Comparison of ENCODE assay signal across 17 cellular contexts in the genomic region with DNA sequence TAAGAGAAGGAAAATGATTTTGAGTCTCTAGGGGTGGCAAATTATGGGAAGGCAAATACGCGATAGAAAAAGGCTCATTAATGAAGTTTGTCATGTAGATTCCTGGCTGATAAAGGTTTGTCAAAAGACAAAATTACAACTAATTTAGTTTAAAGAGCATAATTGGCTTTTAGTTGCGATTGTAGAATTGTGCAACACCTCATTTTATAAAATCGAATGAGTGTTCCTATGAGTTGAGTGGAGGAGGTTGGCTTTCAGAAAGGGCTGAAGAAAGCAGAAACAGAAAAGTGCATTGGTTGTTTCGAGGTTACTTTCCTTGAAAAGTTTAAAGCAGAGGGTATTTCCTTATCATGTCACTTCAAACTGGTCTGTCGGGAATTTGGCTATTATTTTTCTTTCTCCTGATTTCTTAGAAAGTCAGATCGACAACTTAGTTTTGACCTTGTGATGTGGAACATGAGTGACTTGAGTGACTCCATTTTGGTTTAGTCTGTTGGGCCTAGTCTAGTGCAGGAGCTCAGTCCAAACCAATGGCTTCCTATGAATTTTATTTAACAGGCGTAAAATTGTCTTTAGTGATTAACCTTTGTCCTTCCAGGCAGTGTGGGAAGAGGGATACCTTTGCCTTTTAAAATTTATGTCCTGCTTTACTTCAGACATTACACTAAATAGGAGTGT. TPM values are rescaled to one million over a fixed set of nuclear protein-coding genes. Genes with fewer than 3 reads are reported as not detected.
DNase-seq lines count a peak whose midpoint lies in the region; ATAC-seq and TF ChIP-seq lines count a peak whose summit lies in the region.
"Had no signal": no experiment of that assay in that cellular context is flagged by ENCODE, and none has a peak within 500 bp of the region (broad histone marks: within the 10 kb centered on the region; RNA-seq: fewer than 3 reads in every experiment).

No MANE protein-coding gene starts in this region.

- no peaks in the 10 kb centered on the region for H3K27me3 Mint-ChIP-seq in CD4-positive, alpha-beta T cell
- no peaks in the 10 kb centered on the region for H3K27me3 Mint-ChIP-seq in natural killer cell treated with Interleukin-12 subunit alpha and Interleukin-12 subunit beta and Interleukin-15 and Interleukin-18, amount 100 ng/mL, for 72 hours

- no peaks in the 10 kb centered on the region for H3K27me3 ChIP-seq in CD4-positive, alpha-beta T cell (ENCODE audit: control insufficient read depth, insufficient read depth, low read length)
- no peaks in the 10 kb centered on the region for H3K27me3 ChIP-seq in Panc1 (ENCODE audit: control insufficient read depth, insufficient read depth, low read length)

- H3K9me3 ChIP-seq in CD4-positive, alpha-beta T cell (ENCODE audit: control insufficient read depth, low read length), result no peaks in the 10 kb centered on the region
- no peaks in the 10 kb centered on the region for H3K9me3 ChIP-seq in Panc1 (ENCODE audit: control insufficient read depth, insufficient read depth, low read depth, low read length)
- H3K9me3 ChIP-seq: HAP-1 had no signal

- no peak overlapping the region for H3K27ac ChIP-seq in CD4-positive, alpha-beta T cell (ENCODE audit: low read depth, low read length)
- no peak overlapping the region for H3K27ac ChIP-seq in Panc1 (ENCODE audit: low read length)

- H3K27ac Mint-ChIP-seq in CD4-positive, alpha-beta T cell, result no peak overlapping the region
- no peak overlapping the region for H3K27ac Mint-ChIP-seq in natural killer cell treated with Interleukin-12 subunit alpha and Interleukin-12 subunit beta and Interleukin-15 and Interleukin-18, amount 100 ng/mL, for 72 hours

- peak overlapping the region; percentile 56 for H3K4me3 Mint-ChIP-seq in CD4-positive, alpha-beta T cell
- peak overlapping the region; percentile 38 for H3K4me3 Mint-ChIP-seq in natural killer cell treated with Interleukin-12 subunit alpha and Interleukin-12 subunit beta and Interleukin-15 and Interleukin-18, amount 100 ng/mL, for 72 hours

- peak; percentile 10 for DNase-seq in NOMO-1 treated with DMSO at 0.1 percent for 48 hours (lab: John Stamatoyannopoulos, UW; ENCODE audit: unreplicated experiment)
- DNase-seq in NOMO-1 treated with dmso at 0.1 percent for 144 hours (lab: John Stamatoyannopoulos, UW; ENCODE audit: unreplicated experiment), result no peak
- no peak for DNase-seq in CD4-positive, alpha-beta T cell
- DNase-seq in Panc1 (ENCODE audit: low read depth, low spot score), result no peak
- DNase-seq in natural killer cell treated with Interleukin-12 subunit alpha and Interleukin-12 subunit beta and Interleukin-15 and Interleukin-18, amount 100 ng/mL, for 72 hours (ENCODE audit: low spot score), result no peak
- DNase-seq in DMS53 treated with DMSO at 0.1 percent for 48 hours (lab: John Stamatoyannopoulos, UW; ENCODE audit: unreplicated experiment), result no peak
- DNase-seq: 8988T, C1 segment of cervical spinal cord, COR-L47, NCI-H1092 treated with DMSO at 0.1 percent for 48 hours, NCI-H187 treated with DMSO at 0.1 percent for 48 hours, NCI-H446 treated with DMSO at 0.1 percent for 48 hours, NCI-H748 treated with DMSO at 0.1 percent for 48 hours, SHP77 had no signal

- CTCF ChIA-PET in CD4-positive, alpha-beta T cell (lab: Charles Lee), result interaction anchor here (0.6 to 0.8 kb wide), 2 partner anchors 8 to 342 kb away, joined by 3 to 4 read pairs; no protein-coding TSS in a partner anchor
- CTCF ChIA-PET in Panc1 (lab: Charles Lee), result no interaction called here

- 0 out of 2 replicates have a peak, but pooled peaks cover 5% of the 10 kb centered on the region for H3K4me1 ChIP-seq in Panc1 (ENCODE audit: control insufficient read depth, insufficient read depth, low read length)
- H3K4me1 ChIP-seq: HAP-1 had no signal

- in situ Hi-C loops in Panc1 (cut with HindIII; ENCODE audit: low pct_unique_long_range_greater_than_20kb, low sequenced_read_pairs), result no loop called here

- H3K36me3 ChIP-seq in Panc1 (ENCODE audit: control insufficient read depth, insufficient read depth, low read length), result no peaks in the 10 kb centered on the region

- peaks cover 2% of the 10 kb centered on the region for H3K9me3 Mint-ChIP-seq in CD4-positive, alpha-beta T cell
- no peaks in the 10 kb centered on the region for H3K9me3 Mint-ChIP-seq in natural killer cell treated with Interleukin-12 subunit alpha and Interleukin-12 subunit beta and Interleukin-15 and Interleukin-18, amount 100 ng/mL, for 72 hours

- intact Hi-C loops in CD4-positive, alpha-beta T cell (cut with DNase I, micrococcal nuclease), result loop anchor here in 1 of 2 experiments (5.0 kb wide), 1 partner anchor 343 kb away; no protein-coding TSS in a partner anchor
- intact Hi-C loops in Panc1 (cut with micrococcal nuclease; ENCODE audit: unreplicated experiment), result no loop called here

- H3K4me1 Mint-ChIP-seq in CD4-positive, alpha-beta T cell (ENCODE audit: low read depth), result peaks cover 26% of the 10 kb centered on the region
- peaks cover 4 to 13% of the 10 kb centered on the region in 2 donors for H3K4me1 Mint-ChIP-seq in natural killer cell treated with Interleukin-12 subunit alpha and Interleukin-12 subunit beta and Interleukin-15 and Interleukin-18, amount 100 ng/mL, for 72 hours (ENCODE audit: low read depth in 2 of 2)

- no peak for TF ChIP-seq CTCF in CD4-positive, alpha-beta T cell (IDR thresholded peaks at IDR 0.05)
- no peak for TF ChIP-seq CTCF in Panc1 (IDR thresholded peaks at IDR 0.05)

- peaks cover 34% of the 10 kb centered on the region for H3K36me3 Mint-ChIP-seq in CD4-positive, alpha-beta T cell (ENCODE audit: low read depth)
- H3K36me3 Mint-ChIP-seq in natural killer cell treated with Interleukin-12 subunit alpha and Interleukin-12 subunit beta and Interleukin-15 and Interleukin-18, amount 100 ng/mL, for 72 hours, result no peaks in the 10 kb centered on the region

- no peak overlapping the region for H3K4me3 ChIP-seq in Panc1 (ENCODE audit: low read depth in 2 of 2, low read length in 2 of 2)
- H3K4me3 ChIP-seq: HAP-1 had no signal

- ATAC-seq in CD4-positive, alpha-beta T cell (ENCODE audit: poor library complexity), result no peak
- ATAC-seq in Panc1, result no peak
- no peak for ATAC-seq in natural killer cell treated with Interleukin-12 subunit alpha and Interleukin-12 subunit beta and Interleukin-15 and Interleukin-18, amount 100 ng/mL, for 72 hours
- ATAC-seq in GM21526 (IDR thresholded peaks at IDR 0.05; ENCODE audit: low FRiP score, unreplicated experiment), result no peak
- no peak for ATAC-seq in HG02938 (IDR thresholded peaks at IDR 0.05; ENCODE audit: unreplicated experiment)

- BruUV-seq in Panc1 (replicated peaks; lab: Mats Ljungman, UMichigan), result TSS peak; percentile 74

- POLR2A ChIA-PET in CD4-positive, alpha-beta T cell (lab: Charles Lee), result interaction anchor here (0.7 to 1.1 kb wide), 3 partner anchors 38 to 341 kb away, joined by 3 to 4 read pairs (median 3); a partner anchor contains a TSS
- POLR2A ChIA-PET in Panc1 (lab: Charles Lee), result no interaction called here

RNA-seq across cellular contexts. Expression of a gene that starts 2.2 kb away (rescaled TPM):
- 1 to 10 TPM; 8.3 to 9.8 TPM for total RNA-seq in CD4-positive, alpha-beta T cell
- 44.1 TPM for total RNA-seq in Panc1 (2021; ENCODE audit: unreplicated experiment)
- polyA plus RNA-seq in Panc1 (2012; ENCODE audit: insufficient read length), result 15.5 TPM
- total RNA-seq in natural killer cell treated with Interleukin-12 subunit alpha and Interleukin-12 subunit beta and Interleukin-15 and Interleukin-18, amount 100 ng/mL, for 72 hours, result 10 to 100 TPM; 11.5 to 14.1 TPM

RNA-seq across cellular contexts. Expression of a gene that starts 7.3 kb away (rescaled TPM):
- total RNA-seq in CD4-positive, alpha-beta T cell, result 10 to 100 TPM; 34.4 to 45.3 TPM
- 113 TPM for total RNA-seq in Panc1 (2021; ENCODE audit: unreplicated experiment)
- polyA plus RNA-seq in Panc1 (2012; ENCODE audit: insufficient read length), result 62.0 TPM
- total RNA-seq in natural killer cell treated with Interleukin-12 subunit alpha and Interleukin-12 subunit beta and Interleukin-15 and Interleukin-18, amount 100 ng/mL, for 72 hours, result 100 to 1,000 TPM; 103 to 125 TPM

RNA-seq across cellular contexts. Expression of a gene that starts 37.8 kb away (rescaled TPM):
- 10 to 100 TPM; 74.4 to 76.1 TPM for total RNA-seq in CD4-positive, alpha-beta T cell
- total RNA-seq in Panc1 (2021; ENCODE audit: unreplicated experiment), result 325 TPM
- polyA plus RNA-seq in Panc1 (2012; ENCODE audit: insufficient read length), result 285 TPM
- 100 to 1,000 TPM; 226 to 244 TPM for total RNA-seq in natural killer cell treated with Interleukin-12 subunit alpha and Interleukin-12 subunit beta and Interleukin-15 and Interleukin-18, amount 100 ng/mL, for 72 hours

RNA-seq across cellular contexts. Expression of a gene that starts 46.1 kb away (rescaled TPM):
- 10 to 100 TPM; 30.6 to 31.4 TPM for total RNA-seq in CD4-positive, alpha-beta T cell
- 53.4 TPM for total RNA-seq in Panc1 (2021; ENCODE audit: unreplicated experiment)
- polyA plus RNA-seq in Panc1 (2012; ENCODE audit: insufficient read length), result 49.4 TPM
- total RNA-seq in natural killer cell treated with Interleukin-12 subunit alpha and Interleukin-12 subunit beta and Interleukin-15 and Interleukin-18, amount 100 ng/mL, for 72 hours, result 10 to 100 TPM; 45.5 to 86.2 TPM
